ENCODE assay signal across 1 cellular context in the genomic region with DNA sequence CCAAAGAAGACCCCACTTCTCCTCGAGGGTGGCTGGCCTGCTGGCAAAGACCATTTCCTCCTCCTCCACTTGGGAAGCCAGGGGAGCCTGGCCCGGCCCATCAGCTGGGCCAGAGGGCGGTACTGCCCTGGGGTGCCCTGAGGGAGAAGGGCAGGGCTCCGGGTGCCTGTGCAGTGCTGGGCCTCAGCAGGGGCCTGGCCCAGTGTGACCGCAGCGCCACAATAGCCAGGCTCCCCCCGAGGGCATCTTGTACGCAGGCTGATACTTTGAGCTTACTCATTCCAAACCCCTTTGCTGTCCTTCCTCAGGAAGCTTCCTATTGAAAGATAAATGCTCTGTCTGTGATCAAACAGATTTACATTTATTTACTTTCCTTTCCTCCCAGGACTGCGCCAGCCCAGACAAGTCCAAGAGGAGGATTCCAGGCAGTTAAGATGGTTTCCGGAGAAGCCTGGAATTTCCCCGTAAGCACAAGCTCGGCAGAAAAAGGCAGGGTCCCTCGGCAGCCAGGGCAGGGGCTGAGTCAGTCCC.
A peak's percentile ranks its signal among the peaks of the same experiment; 100 is the strongest.
TF ChIP-seq lines count a peak whose summit lies in the region.

No MANE protein-coding gene starts in this region.

TF ChIP-seq in HepG2, 621 proteins besides CTCF, POLR2A, EP300 and RAD21 (continued from another document):
- peak; percentile 42; the same call in 1 of the 2 replicates for TF ChIP-seq ELF3 (CRISPR knock-in tag; IDR thresholded peaks at IDR 0.05)
